In the genomic region with DNA sequence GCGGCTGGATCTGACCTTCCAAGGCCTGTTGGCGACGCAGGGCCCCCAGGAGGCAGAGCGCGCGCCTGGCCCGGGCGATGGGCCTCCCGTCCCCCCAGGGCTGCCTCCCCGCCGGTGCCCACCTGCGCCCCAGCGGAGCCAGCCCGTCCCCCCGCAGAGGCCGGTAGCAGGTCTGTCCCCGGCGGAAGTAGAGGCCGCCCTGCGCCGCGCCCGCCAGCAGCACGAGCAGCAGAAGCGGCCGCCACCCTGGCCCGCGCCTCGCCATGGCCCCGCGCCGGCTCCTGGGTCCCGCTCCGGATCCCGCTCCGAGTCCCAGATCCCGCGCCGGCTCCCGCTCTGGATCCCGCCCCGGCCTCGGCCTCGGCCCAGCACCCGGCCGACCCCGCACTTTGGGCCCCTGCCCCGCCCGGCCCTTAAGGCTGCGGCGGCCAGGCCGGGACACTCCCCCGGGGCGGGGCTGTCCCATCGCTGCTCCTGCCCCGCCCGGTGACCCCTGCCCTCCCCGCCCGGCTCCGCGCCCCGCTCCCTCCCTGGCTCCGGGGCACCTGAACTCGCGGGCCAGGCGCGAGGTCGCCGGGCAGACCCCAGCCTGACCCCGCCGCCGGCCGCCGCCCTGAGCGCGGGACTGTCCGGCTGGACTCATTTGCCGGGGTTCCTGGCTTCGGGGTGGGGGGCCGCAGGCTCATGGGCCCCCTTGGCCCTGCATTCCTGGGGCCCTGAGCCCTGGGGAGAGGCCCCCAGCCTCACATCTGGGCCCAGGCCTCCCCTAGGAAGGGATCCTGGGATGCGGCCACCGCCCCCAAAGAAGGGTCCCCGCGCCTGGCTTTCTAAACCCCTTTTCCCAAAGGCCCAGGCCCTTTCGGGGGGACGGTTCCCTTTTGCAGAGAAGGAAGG, we compare ENCODE assay signal across 8 cellular contexts. TPM values are rescaled to one million over a fixed set of nuclear protein-coding genes. Genes with fewer than 3 reads are reported as not detected.
DNase-seq lines count a peak whose midpoint lies in the region; ATAC-seq and TF ChIP-seq lines count a peak whose summit lies in the region.

A gene (minus strand): TSS at position 391 of the 894 bp plus-strand sequence. CDS start 126 bp downstream, at position 265.

- no peak for TF ChIP-seq CTCF in foreskin keratinocyte (conservative IDR thresholded peaks at IDR 0.05)
- no peak for TF ChIP-seq CTCF in neutrophil (IDR thresholded peaks at IDR 0.05)

- H3K4me3 ChIP-seq in neutrophil (ENCODE audit: low read depth in 1 of 2, low read length in 1 of 2), result peak within 1 kb of the TSS; percentile 86 to 88

- no peaks in the 10 kb centered on the region for H3K27me3 ChIP-seq in foreskin keratinocyte
- H3K27me3 ChIP-seq in neutrophil, result no peaks in the 10 kb centered on the region

- TF ChIP-seq POLR2A in GM19099 (IDR thresholded peaks at IDR 0.05; ENCODE audit: extremely low read depth, insufficient read length, low read depth), result peak; percentile 84

- H3K9me3 ChIP-seq in neutrophil, result no peaks in the 10 kb centered on the region

- H3K27ac ChIP-seq in foreskin keratinocyte, result peak within 1 kb of the TSS; percentile 28
- peak within 1 kb of the TSS; percentile 97 for H3K27ac ChIP-seq in neutrophil

- H3K36me3 ChIP-seq in neutrophil, result peaks cover 22% of the 10 kb centered on the region

- DNase-seq in 8988T (peak; percentile 95), MV-4-11 (lab: John Stamatoyannopoulos, UW) (peak; percentile 56), foreskin keratinocyte (no peak), NCI-H2171 treated with DMSO at 0.1 percent for 48 hours (lab: John Stamatoyannopoulos, UW) (no peak), GM19240 (ENCODE audit: insufficient read length, low spot score) (no peak)
- DNase-seq in activated effector memory CD4-positive, alpha-beta T cell treated with anti-CD3 and anti-CD28 coated beads, Interleukin-2, amount 50 U/mL, for 16 hours, result peak; percentile 82

- H3K4me1 ChIP-seq in foreskin keratinocyte, result peaks cover 15% of the 10 kb centered on the region
- H3K4me1 ChIP-seq in neutrophil (ENCODE audit: control insufficient read depth in 1 of 2, insufficient read depth in 1 of 2, low read depth in 1 of 2, low read length in 1 of 2), result peaks cover 46 to 56% of the 10 kb centered on the region in 2 experiments

- peak; percentile 57 for ATAC-seq in foreskin keratinocyte

RNA-seq across cellular contexts. Expression of the gene that starts here (rescaled TPM):
- 123 and 140 TPM in 2 replicates for total RNA-seq in foreskin keratinocyte
- 195 and 213 TPM in 2 replicates for polyA plus RNA-seq in foreskin keratinocyte

Comparison
In these comparisons a context has a peak if more than half of its experiments do, and no peak if none do; other contexts are left out.
1. DNase-seq: peak in 8988T (single experiment), MV-4-11 (single experiment) and activated effector memory CD4-positive, alpha-beta T cell treated with anti-CD3 and anti-CD28 coated beads, Interleukin-2, amount 50 U/mL, for 16 hours (single experiment); none in foreskin keratinocyte (0 of 2), NCI-H2171 treated with DMSO at 0.1 percent for 48 hours (single experiment) and GM19240 (single experiment).